Comparison of ENCODE assay signal across 8 cellular contexts in the genomic region with DNA sequence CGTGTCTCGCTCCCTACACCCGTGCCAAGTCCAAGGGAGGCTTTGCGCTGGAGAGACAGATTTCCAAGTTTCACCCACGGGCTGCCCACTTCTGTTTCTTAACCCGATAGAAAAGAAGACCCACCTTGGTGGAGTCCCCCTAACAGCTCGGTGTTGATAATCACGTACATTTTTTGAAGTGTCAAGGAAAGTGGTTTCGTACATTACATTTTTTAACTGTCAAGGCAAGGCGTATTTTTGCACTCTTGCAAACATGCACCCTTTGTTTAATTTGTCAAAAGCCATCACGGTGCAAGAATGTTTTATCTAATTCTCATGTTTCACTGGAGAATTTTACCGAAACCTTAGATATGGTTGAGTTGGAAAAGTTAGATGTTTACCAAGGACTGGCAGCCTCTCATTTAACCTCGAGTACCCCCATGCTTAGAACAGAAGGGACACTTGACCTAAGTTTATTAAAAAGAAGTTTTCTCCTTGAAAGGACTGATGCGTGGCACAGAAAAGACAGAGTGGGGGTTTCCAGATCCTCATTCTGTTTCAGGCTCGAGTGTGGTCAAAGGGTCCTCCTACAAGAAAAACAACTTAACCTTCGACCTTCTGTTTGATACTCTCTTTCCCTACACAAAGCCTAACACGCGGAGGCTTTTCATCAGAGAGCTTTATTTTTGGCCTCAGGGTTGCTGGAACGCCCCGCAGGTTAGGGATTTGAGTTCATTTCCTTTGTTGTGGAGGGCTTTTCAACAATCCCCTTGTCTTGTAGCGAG. TPM values are rescaled to one million over a fixed set of nuclear protein-coding genes. Genes with fewer than 3 reads are reported as not detected.
A peak's percentile ranks its signal among the peaks of the same experiment; 100 is the strongest.
DNase-seq lines count a peak whose midpoint lies in the region; ATAC-seq and TF ChIP-seq lines count a peak whose summit lies in the region.

No MANE protein-coding gene starts in this region.

- no peak overlapping the region for H3K27ac Mint-ChIP-seq in stimulated activated naive CD8-positive, alpha-beta T cell treated with anti-CD3 and anti-CD28 coated beads, Interleukin-15, Interleukin-2, amounts not matched to agents 100 ng/mL and 50 ng/mL, for 24 hours
- peak overlapping the region in 3 of 5 experiments; percentile 59 to 94 (median 82) for H3K27ac Mint-ChIP-seq in brain

- H3K27me3 ChIP-seq in lung (ENCODE audit: control insufficient read depth, insufficient read depth) = no peaks in the 10 kb centered on the region
- H3K27me3 ChIP-seq in upper lobe of right lung = peaks cover 5% of the 10 kb centered on the region

- peaks cover 82% of the 10 kb centered on the region for H3K27me3 Mint-ChIP-seq in stimulated activated naive CD8-positive, alpha-beta T cell treated with anti-CD3 and anti-CD28 coated beads, Interleukin-15, Interleukin-2, amounts not matched to agents 100 ng/mL and 50 ng/mL, for 24 hours
- H3K27me3 Mint-ChIP-seq in brain = peaks cover 3% of the 10 kb centered on the region

- TF ChIP-seq CTCF in brain (conservative IDR thresholded peaks at IDR 0.05) = no peak
- TF ChIP-seq CTCF in lung (IDR thresholded peaks at IDR 0.05; ENCODE audit: control extremely low read depth, extremely low read depth) = no peak
- no peak for TF ChIP-seq CTCF in upper lobe of right lung (IDR thresholded peaks at IDR 0.05)

- peaks cover 5% of the 10 kb centered on the region for H3K9me3 Mint-ChIP-seq in stimulated activated naive CD8-positive, alpha-beta T cell treated with anti-CD3 and anti-CD28 coated beads, Interleukin-15, Interleukin-2, amounts not matched to agents 100 ng/mL and 50 ng/mL, for 24 hours
- peaks cover 0 to 8% (median 0%) of the 10 kb centered on the region in 5 experiments for H3K9me3 Mint-ChIP-seq in brain

- no peak for DNase-seq in stimulated activated naive CD8-positive, alpha-beta T cell treated with anti-CD3 and anti-CD28 coated beads, Interleukin-15, Interleukin-2, amounts not matched to agents 100 U/mL and 50 U/mL, for 24 hours
- DNase-seq in lung (ENCODE audit: low spot score) = no peak
- no peak for DNase-seq in upper lobe of right lung
- DNase-seq in SIG-M5 (lab: John Stamatoyannopoulos, UW) = no peak
- no peak for DNase-seq in NCI-H1694 treated with DMSO at 0.1 percent for 48 hours (lab: John Stamatoyannopoulos, UW)

- H3K4me1 ChIP-seq in lung (ENCODE audit: control insufficient read depth in 2 of 2, insufficient read depth in 2 of 2, low read length in 2 of 2) (peaks cover 3 to 4% of the 10 kb centered on the region in 2 donors), upper lobe of right lung (peaks cover 7% of the 10 kb centered on the region)

- WGBS in lung, 2 donors = 17 to 19% methylated on average over 21 of the region's 21 CpGs

- H3K36me3 Mint-ChIP-seq in stimulated activated naive CD8-positive, alpha-beta T cell treated with anti-CD3 and anti-CD28 coated beads, Interleukin-15, Interleukin-2, amounts not matched to agents 100 ng/mL and 50 ng/mL, for 24 hours (ENCODE audit: low read depth) = no peaks in the 10 kb centered on the region
- H3K36me3 Mint-ChIP-seq in brain = no peaks in the 10 kb centered on the region

- H3K4me3 ChIP-seq in lung (no peak overlapping the region), upper lobe of right lung (peak overlapping the region; percentile 41)

- H3K36me3 ChIP-seq in lung (ENCODE audit: control insufficient read depth in 2 of 2, insufficient read depth in 2 of 2, low read length in 2 of 2) (no peaks in the 10 kb centered on the region), upper lobe of right lung (no peaks in the 10 kb centered on the region)

- intact Hi-C loops in upper lobe of right lung (cut with DNase I) = no loop called here

- H3K9me3 ChIP-seq in lung (ENCODE audit: control insufficient read depth in 2 of 2, insufficient read depth in 1 of 2, low read length in 1 of 2) = no peaks in the 10 kb centered on the region
- H3K9me3 ChIP-seq in upper lobe of right lung = no peaks in the 10 kb centered on the region

- H3K4me3 Mint-ChIP-seq in stimulated activated naive CD8-positive, alpha-beta T cell treated with anti-CD3 and anti-CD28 coated beads, Interleukin-15, Interleukin-2, amounts not matched to agents 100 ng/mL and 50 ng/mL, for 24 hours = peak overlapping the region; percentile 55
- H3K4me3 Mint-ChIP-seq in brain = peak overlapping the region; percentile 79 to 89 (median 83)

- H3K4me1 Mint-ChIP-seq in stimulated activated naive CD8-positive, alpha-beta T cell treated with anti-CD3 and anti-CD28 coated beads, Interleukin-15, Interleukin-2, amounts not matched to agents 100 ng/mL and 50 ng/mL, for 24 hours (ENCODE audit: low read depth) = peaks cover 21% of the 10 kb centered on the region
- H3K4me1 Mint-ChIP-seq in brain = peaks cover 57% of the 10 kb centered on the region

- ATAC-seq in stimulated activated naive CD8-positive, alpha-beta T cell treated with anti-CD3 and anti-CD28 coated beads, Interleukin-15, Interleukin-2, amounts not matched to agents 100 U/mL and 50 U/mL, for 24 hours = no peak
- ATAC-seq in lung (ENCODE audit: insufficient read depth, low FRiP score) (no peak), upper lobe of right lung (no peak), GM21381 (IDR thresholded peaks at IDR 0.05; ENCODE audit: unreplicated experiment) (no peak)

- peak overlapping the region; percentile 31 to 79 for H3K27ac ChIP-seq in lung (ENCODE audit: low read depth in 1 of 2, low read length in 1 of 2)
- H3K27ac ChIP-seq in upper lobe of right lung = peak overlapping the region; percentile 3

RNA-seq across cellular contexts. Expression of gene GXYLT2, which starts 0.9 kb away (rescaled TPM):
- polyA plus RNA-seq in brain (ENCODE audit: insufficient read depth, low read depth, low replicate concordance) (0.88 TPM), lung (1 to 10 TPM in 1 of 2 donors, under 1 TPM in 1; 0.52 to 1.5 TPM)
- total RNA-seq in lung (10 to 100 TPM in 1 of 2 donors, 1 to 10 TPM in 1; 8.0 to 46.8 TPM), upper lobe of right lung (8.4 TPM)

RNA-seq across cellular contexts. Expression of gene SHQ1, which starts 40.5 kb away (rescaled TPM):
- polyA plus RNA-seq in brain (ENCODE audit: insufficient read depth, low read depth, low replicate concordance) = 5.8 TPM
- total RNA-seq in lung = 10 to 100 TPM; 23.6 to 25.0 TPM
- polyA plus RNA-seq in lung = 1 to 10 TPM; 7.3 to 8.4 TPM
- 17.3 TPM for total RNA-seq in upper lobe of right lung
